ENCODE assay signal across 8 cellular contexts in genomic region chrX:17738002-17738713, GRCh38. TPM values are rescaled to one million over a fixed set of nuclear protein-coding genes. Genes with fewer than 3 reads are reported as not detected.
DNase-seq lines count a peak whose midpoint lies in the region; ATAC-seq and TF ChIP-seq lines count a peak whose summit lies in the region.

No MANE protein-coding gene starts in this region.

- peaks cover 0 to 52% (median 0%) of the 10 kb centered on the region in 5 donors for H3K27me3 Mint-ChIP-seq in naive thymus-derived CD4-positive, alpha-beta T cell

- H3K9me3 Mint-ChIP-seq in naive thymus-derived CD4-positive, alpha-beta T cell, result peaks cover 0 to 6% (median 0%) of the 10 kb centered on the region in 11 donors

- peaks cover 0 to 9% of the 10 kb centered on the region in 2 donors for H3K4me1 ChIP-seq in naive thymus-derived CD4-positive, alpha-beta T cell (ENCODE audit: control insufficient read depth in 2 of 2, insufficient read depth in 2 of 2, low read length in 2 of 2)
- H3K4me1 ChIP-seq in subcutaneous abdominal adipose tissue (ENCODE audit: control insufficient read depth in 5 of 5, insufficient read depth in 5 of 5, low read length in 5 of 5), result peaks cover 0 to 11% (median 0%) of the 10 kb centered on the region in 5 donors

- H3K27me3 ChIP-seq in naive thymus-derived CD4-positive, alpha-beta T cell (ENCODE audit: control insufficient read depth in 2 of 2, insufficient read depth in 2 of 2, low read length in 2 of 2), result no peaks in the 10 kb centered on the region
- H3K27me3 ChIP-seq in subcutaneous abdominal adipose tissue (ENCODE audit: control insufficient read depth in 5 of 5, insufficient read depth in 4 of 5, low read length in 5 of 5), result peaks cover 0 to 5% (median 0%) of the 10 kb centered on the region in 5 donors

- H3K27ac Mint-ChIP-seq in naive thymus-derived CD4-positive, alpha-beta T cell, result peak overlapping the region; percentile 69 to 98 (median 98)

- peak; percentile 66 for ATAC-seq in naive thymus-derived CD4-positive, alpha-beta T cell
- ATAC-seq in HG03439 (IDR thresholded peaks at IDR 0.05; ENCODE audit: unreplicated experiment), result no peak
- ATAC-seq in HG03097 (IDR thresholded peaks at IDR 0.05; ENCODE audit: low FRiP score, unreplicated experiment), result no peak

- peak overlapping the region; percentile 88 for H3K27ac ChIP-seq in naive thymus-derived CD4-positive, alpha-beta T cell (ENCODE audit: low read depth, low read length)
- peak overlapping the region; percentile 91 for H3K27ac ChIP-seq in subcutaneous abdominal adipose tissue (ENCODE audit: low read depth, low read length)

- H3K36me3 Mint-ChIP-seq in naive thymus-derived CD4-positive, alpha-beta T cell, result peaks cover 0 to 5% (median 0%) of the 10 kb centered on the region in 5 donors

- intact Hi-C loops in naive thymus-derived CD4-positive, alpha-beta T cell (cut with micrococcal nuclease), result loop anchor here (2.0 to 10.0 kb wide), 9 partner anchors 34 to 1247 kb away; partner anchors contain the start of genes SYAP1 (in 2 of the 2), CTPS2 (in 1 of the 2), PHKA2 (in 1 of the 2) and RBBP7 (in 1 of the 2)

- peaks cover 13 to 48% (median 40%) of the 10 kb centered on the region in 7 donors for H3K4me1 Mint-ChIP-seq in naive thymus-derived CD4-positive, alpha-beta T cell

- no peaks in the 10 kb centered on the region for H3K9me3 ChIP-seq in naive thymus-derived CD4-positive, alpha-beta T cell (ENCODE audit: control insufficient read depth in 2 of 3, low read length in 3 of 3)
- no peaks in the 10 kb centered on the region for H3K9me3 ChIP-seq in subcutaneous abdominal adipose tissue (ENCODE audit: control insufficient read depth in 5 of 5, low read length in 5 of 5)

- POLR2A ChIA-PET in naive thymus-derived CD4-positive, alpha-beta T cell (lab: Charles Lee), result no interaction called here

- CTCF ChIA-PET in naive thymus-derived CD4-positive, alpha-beta T cell (lab: Charles Lee), result interaction anchor here (0.9 kb wide), 1 partner anchor 42 kb away, joined by 3 read pairs; no protein-coding TSS in a partner anchor

- H3K4me3 Mint-ChIP-seq in naive thymus-derived CD4-positive, alpha-beta T cell, result peak overlapping the region; percentile 84 to 98 (median 94)

- DNase-seq in ELR (ENCODE audit: low read depth) (peak; percentile 62), NCI-H345 (lab: John Stamatoyannopoulos, UW) (peak; percentile 37), activated T-cell treated with anti-CD3 and anti-CD28 coated beads for 1 hour (ENCODE audit: low read depth) (peak; percentile 7), erythroblast (lab: John Stamatoyannopoulos, UW) (peak; percentile 8 to 29)
- peak in 8 of 9 donors; percentile 8 to 84 (median 81) for DNase-seq in naive thymus-derived CD4-positive, alpha-beta T cell

- no peaks in the 10 kb centered on the region for H3K36me3 ChIP-seq in naive thymus-derived CD4-positive, alpha-beta T cell (ENCODE audit: control insufficient read depth in 2 of 3, insufficient read depth in 3 of 3, low read length in 3 of 3)
- H3K36me3 ChIP-seq in subcutaneous abdominal adipose tissue (ENCODE audit: control insufficient read depth in 5 of 5, insufficient read depth in 5 of 5, low read length in 5 of 5), result no peaks in the 10 kb centered on the region

- H3K9ac ChIP-seq in subcutaneous abdominal adipose tissue (ENCODE audit: low read length in 5 of 5), result peak overlapping the region; percentile 59 to 89 (median 77)

- no peak for TF ChIP-seq POLR2A in erythroblast (IDR thresholded peaks at IDR 0.05; ENCODE audit: low read length)

- peak overlapping the region; percentile 73 for H3K4me3 ChIP-seq in naive thymus-derived CD4-positive, alpha-beta T cell (ENCODE audit: low read length)
- peak overlapping the region; percentile 68 to 83 (median 72) for H3K4me3 ChIP-seq in subcutaneous abdominal adipose tissue (ENCODE audit: low read depth in 1 of 5, low read length in 5 of 5)

RNA-seq across cellular contexts. Expression of gene SCML1, which starts 0.9 kb away (rescaled TPM):
- total RNA-seq in naive thymus-derived CD4-positive, alpha-beta T cell, result 10 to 100 TPM in 4 of 5 experiments, under 1 TPM in 1; 0.82 to 50.1 (median 28.5) TPM
- polyA plus RNA-seq in naive thymus-derived CD4-positive, alpha-beta T cell, result 1 to 10 TPM; 6.8 to 7.0 TPM

Comparison
In these comparisons a context has a peak if more than half of its experiments do, and no peak if none do; other contexts are left out.
1. DNase-seq: peak in every context shown above with its lines; median percentile 81 in naive thymus-derived CD4-positive, alpha-beta T cell; 62 in ELR; 37 in NCI-H345; 18 in erythroblast; 7 in activated T-cell treated with anti-CD3 and anti-CD28 coated beads for 1 hour.